7 cellular contexts compared by ENCODE assay signal in genomic region chr13:72726185-72726584, GRCh38. TPM values are rescaled to one million over a fixed set of nuclear protein-coding genes. Genes with fewer than 3 reads are reported as not detected.
DNase-seq lines count a peak whose midpoint lies in the region; ATAC-seq and TF ChIP-seq lines count a peak whose summit lies in the region.
"Not testable (repeated sequence)": the region's sequence is repeated elsewhere in the genome, so short reads cannot be mapped to it uniquely, and the experiment has no call there.

No MANE protein-coding gene starts in this region.

- peaks cover 48% of the 10 kb centered on the region for H3K4me1 Mint-ChIP-seq in T-helper 2 cell treated with Interferon-gamma antibody and Interleukin-4, amounts not matched to agents 5 μg/mL and 100 μg/mL, for 36 hours (ENCODE audit: low read depth)
- peaks cover 48% of the 10 kb centered on the region for H3K4me1 Mint-ChIP-seq in activated naive CD8-positive, alpha-beta T cell treated with anti-CD3 and anti-CD28 coated beads, Interleukin-2, amount 10 ng/mL, durations not matched to agents 7 days and 5 days
- H3K4me1 Mint-ChIP-seq in progenitor cell of endocrine pancreas (ENCODE audit: low read depth): peaks cover 13% of the 10 kb centered on the region

- peak overlapping the region; percentile 92 for H3K4me2 ChIP-seq in Loucy (ENCODE audit: low read depth, low read length, poor library complexity, severe bottlenecking)

- peaks cover 53% of the 10 kb centered on the region for H3K36me3 Mint-ChIP-seq in T-helper 2 cell treated with Interferon-gamma antibody and Interleukin-4, amounts not matched to agents 5 μg/mL and 100 μg/mL, for 36 hours (ENCODE audit: low read depth)
- peaks cover 40% of the 10 kb centered on the region for H3K36me3 Mint-ChIP-seq in activated naive CD8-positive, alpha-beta T cell treated with anti-CD3 and anti-CD28 coated beads, Interleukin-2, amount 10 ng/mL, durations not matched to agents 7 days and 5 days
- not testable (repeated sequence) for H3K36me3 Mint-ChIP-seq in progenitor cell of endocrine pancreas (ENCODE audit: insufficient read depth)

- H2AFZ ChIP-seq in Loucy (ENCODE audit: low read length): not testable (repeated sequence)

- H3K4me3 ChIP-seq in Loucy (ENCODE audit: low read length, poor library complexity, severe bottlenecking): peak overlapping the region; percentile 91
- H3K4me3 ChIP-seq in epithelial cell of proximal tubule (ENCODE audit: low read depth, low read length): peak overlapping the region; percentile 98
- H3K4me3 ChIP-seq in right lobe of liver: peak overlapping the region in 2 of 3 donors; percentile 89 to 95

- not testable (repeated sequence) for H3K9me3 Mint-ChIP-seq in T-helper 2 cell treated with Interferon-gamma antibody and Interleukin-4, amounts not matched to agents 5 μg/mL and 100 μg/mL, for 36 hours; activated naive CD8-positive, alpha-beta T cell treated with anti-CD3 and anti-CD28 coated beads, Interleukin-2, amount 10 ng/mL, durations not matched to agents 7 days and 5 days; progenitor cell of endocrine pancreas (ENCODE audit: low read depth)

- DNase-seq in GF-D8 (lab: John Stamatoyannopoulos, UW): peak; percentile 20
- not testable (repeated sequence) for DNase-seq in T-helper 2 cell treated with Interferon-gamma antibody and Interleukin-4, amounts not matched to agents 5 μg/mL and 100 μg/mL, for 36 hours (ENCODE audit: low spot score); activated naive CD8-positive, alpha-beta T cell treated with anti-CD3 and anti-CD28 coated beads, Interleukin-2, amount 10 ng/mL, durations not matched to agents 7 days and 5 days; epithelial cell of proximal tubule (ENCODE audit: low read depth); right lobe of liver; progenitor cell of endocrine pancreas (ENCODE audit: low spot score, unreplicated experiment)

- peak overlapping the region; percentile 94 for H3K27ac Mint-ChIP-seq in T-helper 2 cell treated with Interferon-gamma antibody and Interleukin-4, amounts not matched to agents 5 μg/mL and 100 μg/mL, for 36 hours
- peak overlapping the region; percentile 95 for H3K27ac Mint-ChIP-seq in activated naive CD8-positive, alpha-beta T cell treated with anti-CD3 and anti-CD28 coated beads, Interleukin-2, amount 10 ng/mL, durations not matched to agents 7 days and 5 days
- H3K27ac Mint-ChIP-seq in progenitor cell of endocrine pancreas: not testable (repeated sequence)

- TF ChIP-seq CTCF in Loucy (conservative IDR thresholded peaks at IDR 0.05; ENCODE audit: low read length); epithelial cell of proximal tubule (conservative IDR thresholded peaks at IDR 0.05; ENCODE audit: low read depth, low read length); right lobe of liver (IDR thresholded peaks at IDR 0.05); progenitor cell of endocrine pancreas (IDR thresholded peaks at IDR 0.05; ENCODE audit: unreplicated experiment): not testable (repeated sequence)

- not testable (repeated sequence) for H3F3A ChIP-seq in Loucy (ENCODE audit: low read depth)

- POLR2A ChIA-PET in activated naive CD8-positive, alpha-beta T cell treated with anti-CD3 and anti-CD28 coated beads, Interleukin-2, amount 10 ng/mL, durations not matched to agents 7 days and 5 days (lab: Charles Lee): not testable (repeated sequence)

- not testable (repeated sequence) for H3K9me2 ChIP-seq in Loucy (replicated peaks; ENCODE audit: low read depth, low read length)

- H4K20me1 ChIP-seq in Loucy (ENCODE audit: insufficient read depth, low read length, poor library complexity, severe bottlenecking): peaks cover 65% of the 10 kb centered on the region

- H3K79me2 ChIP-seq in Loucy (ENCODE audit: insufficient read depth, low read length): peaks cover 95% of the 10 kb centered on the region

- peak overlapping the region; percentile 90 for H3K9ac ChIP-seq in Loucy (ENCODE audit: low read depth, low read length, poor library complexity, severe bottlenecking)

- not testable (repeated sequence) for ATAC-seq in activated naive CD8-positive, alpha-beta T cell treated with anti-CD3 and anti-CD28 coated beads, Interleukin-2, amount 10 ng/mL, durations not matched to agents 7 days and 5 days (ENCODE audit: low read depth); right lobe of liver

- peak overlapping the region; percentile 96 for H3K4me3 Mint-ChIP-seq in T-helper 2 cell treated with Interferon-gamma antibody and Interleukin-4, amounts not matched to agents 5 μg/mL and 100 μg/mL, for 36 hours
- peak overlapping the region; percentile 98 for H3K4me3 Mint-ChIP-seq in activated naive CD8-positive, alpha-beta T cell treated with anti-CD3 and anti-CD28 coated beads, Interleukin-2, amount 10 ng/mL, durations not matched to agents 7 days and 5 days
- peak overlapping the region; percentile 91 for H3K4me3 Mint-ChIP-seq in progenitor cell of endocrine pancreas (ENCODE audit: low read depth)

- not testable (repeated sequence) for TF ChIP-seq POLR2A in right lobe of liver (IDR thresholded peaks at IDR 0.05)

- H3K27me3 ChIP-seq in Loucy (ENCODE audit: insufficient read depth, low read length, poor library complexity, severe bottlenecking); right lobe of liver: not testable (repeated sequence)

- H3K36me3 ChIP-seq in Loucy (ENCODE audit: insufficient read depth, low read length); right lobe of liver: not testable (repeated sequence)

- not testable (repeated sequence) for H3K9me3 ChIP-seq in Loucy (ENCODE audit: insufficient read depth, low read depth, low read length); right lobe of liver

- intact Hi-C loops in right lobe of liver (cut with DNase I): not testable (repeated sequence)

- H3K4me1 ChIP-seq in Loucy (ENCODE audit: insufficient read depth, low read length, poor library complexity, severe bottlenecking) (peaks cover 72% of the 10 kb centered on the region), right lobe of liver (peaks cover 0 to 11% (median 4%) of the 10 kb centered on the region in 4 donors)

- H3K27me3 Mint-ChIP-seq in T-helper 2 cell treated with Interferon-gamma antibody and Interleukin-4, amounts not matched to agents 5 μg/mL and 100 μg/mL, for 36 hours (ENCODE audit: low read depth); activated naive CD8-positive, alpha-beta T cell treated with anti-CD3 and anti-CD28 coated beads, Interleukin-2, amount 10 ng/mL, durations not matched to agents 7 days and 5 days; progenitor cell of endocrine pancreas: not testable (repeated sequence)

- 90% methylated on average over 12 of the region's 15 CpGs for WGBS in right lobe of liver (ENCODE audit: insufficient coverage, low coverage, low lambda C conversion rate, missing lambda C conversion rate)

- not testable (repeated sequence) for H3K27ac ChIP-seq in right lobe of liver

RNA-seq across cellular contexts. Expression of gene MZT1, which starts 1.2 kb away (rescaled TPM):
- 10 to 100 TPM; 18.4 to 19.2 TPM for total RNA-seq in activated naive CD8-positive, alpha-beta T cell treated with anti-CD3 and anti-CD28 coated beads, Interleukin-2, amount 10 ng/mL, durations not matched to agents 7 days and 5 days
- total RNA-seq in epithelial cell of proximal tubule (22.5 and 42.1 TPM in 2 replicates), right lobe of liver (1 to 10 TPM; 1.0 to 2.0 (median 1.9) TPM), progenitor cell of endocrine pancreas (9.3 and 9.8 TPM in 2 replicates)

RNA-seq across cellular contexts. Expression of gene BORA, which starts 1.5 kb away (rescaled TPM):
- 10 to 100 TPM; 19.9 to 24.2 TPM for total RNA-seq in activated naive CD8-positive, alpha-beta T cell treated with anti-CD3 and anti-CD28 coated beads, Interleukin-2, amount 10 ng/mL, durations not matched to agents 7 days and 5 days
- 9.8 and 16.3 TPM in 2 replicates for total RNA-seq in epithelial cell of proximal tubule
- 1 to 10 TPM in 4 of 6 experiments, under 1 TPM in 2; 0.79 to 4.4 (median 1.0) TPM for total RNA-seq in right lobe of liver
- 10.8 and 12.4 TPM in 2 replicates for total RNA-seq in progenitor cell of endocrine pancreas

RNA-seq across cellular contexts. Expression of gene DIS3, which starts 55.5 kb away (rescaled TPM):
- 10 to 100 TPM; 33.0 to 33.8 TPM for total RNA-seq in activated naive CD8-positive, alpha-beta T cell treated with anti-CD3 and anti-CD28 coated beads, Interleukin-2, amount 10 ng/mL, durations not matched to agents 7 days and 5 days
- total RNA-seq in epithelial cell of proximal tubule (27.4 and 28.8 TPM in 2 replicates), right lobe of liver (10 to 100 TPM; 11.3 to 14.6 (median 14.1) TPM), progenitor cell of endocrine pancreas (29.0 and 29.7 TPM in 2 replicates)

RNA-seq across cellular contexts. Expression of gene PIBF1, which starts 55.7 kb away (rescaled TPM):
- total RNA-seq in activated naive CD8-positive, alpha-beta T cell treated with anti-CD3 and anti-CD28 coated beads, Interleukin-2, amount 10 ng/mL, durations not matched to agents 7 days and 5 days: 10 to 100 TPM; 25.5 to 28.6 TPM
- total RNA-seq in epithelial cell of proximal tubule: 13.1 and 17.4 TPM in 2 replicates
- 10 to 100 TPM in 2 of 6 experiments, 1 to 10 TPM in 4; 5.3 to 10.9 (median 7.8) TPM for total RNA-seq in right lobe of liver
- 28.7 and 30.4 TPM in 2 replicates for total RNA-seq in progenitor cell of endocrine pancreas
